1 cellular context compared by ENCODE assay signal in the genomic region with DNA sequence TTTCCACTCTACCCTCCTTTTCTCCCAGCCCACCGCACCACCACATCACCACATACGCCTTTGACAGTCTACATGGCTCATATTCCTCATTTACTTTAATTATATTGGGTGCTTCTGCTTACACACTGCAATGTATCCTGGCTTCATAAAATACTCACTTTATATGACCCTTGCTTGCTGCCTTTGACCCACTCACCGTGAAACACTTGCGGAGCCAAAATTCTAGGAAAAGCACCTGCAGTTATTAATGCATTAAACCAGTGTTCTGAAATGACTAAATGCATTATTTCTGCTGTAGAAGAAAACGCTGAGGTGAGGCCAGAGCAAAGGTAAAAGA.
TF ChIP-seq lines count a peak whose summit lies in the region.

No MANE protein-coding gene starts in this region.

TF ChIP-seq in HepG2, 621 proteins besides CTCF, POLR2A, EP300 and RAD21:
- TF ChIP-seq, protein P1, sequence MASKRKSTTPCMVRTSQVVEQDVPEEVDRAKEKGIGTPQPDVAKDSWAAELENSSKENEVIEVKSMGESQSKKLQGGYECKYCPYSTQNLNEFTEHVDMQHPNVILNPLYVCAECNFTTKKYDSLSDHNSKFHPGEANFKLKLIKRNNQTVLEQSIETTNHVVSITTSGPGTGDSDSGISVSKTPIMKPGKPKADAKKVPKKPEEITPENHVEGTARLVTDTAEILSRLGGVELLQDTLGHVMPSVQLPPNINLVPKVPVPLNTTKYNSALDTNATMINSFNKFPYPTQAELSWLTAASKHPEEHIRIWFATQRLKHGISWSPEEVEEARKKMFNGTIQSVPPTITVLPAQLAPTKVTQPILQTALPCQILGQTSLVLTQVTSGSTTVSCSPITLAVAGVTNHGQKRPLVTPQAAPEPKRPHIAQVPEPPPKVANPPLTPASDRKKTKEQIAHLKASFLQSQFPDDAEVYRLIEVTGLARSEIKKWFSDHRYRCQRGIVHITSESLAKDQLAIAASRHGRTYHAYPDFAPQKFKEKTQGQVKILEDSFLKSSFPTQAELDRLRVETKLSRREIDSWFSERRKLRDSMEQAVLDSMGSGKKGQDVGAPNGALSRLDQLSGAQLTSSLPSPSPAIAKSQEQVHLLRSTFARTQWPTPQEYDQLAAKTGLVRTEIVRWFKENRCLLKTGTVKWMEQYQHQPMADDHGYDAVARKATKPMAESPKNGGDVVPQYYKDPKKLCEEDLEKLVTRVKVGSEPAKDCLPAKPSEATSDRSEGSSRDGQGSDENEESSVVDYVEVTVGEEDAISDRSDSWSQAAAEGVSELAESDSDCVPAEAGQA (IDR thresholded peaks at IDR 0.05; ENCODE audit: low read depth) = no peak
- TF ChIP-seq, protein P1 (CRISPR knock-in tag; IDR thresholded peaks at IDR 0.05; ENCODE audit: borderline replicate concordance) = no peak
- no peak for TF ChIP-seq HOXA5 (CRISPR knock-in tag; IDR thresholded peaks at IDR 0.05)
- TF ChIP-seq, protein P2, sequence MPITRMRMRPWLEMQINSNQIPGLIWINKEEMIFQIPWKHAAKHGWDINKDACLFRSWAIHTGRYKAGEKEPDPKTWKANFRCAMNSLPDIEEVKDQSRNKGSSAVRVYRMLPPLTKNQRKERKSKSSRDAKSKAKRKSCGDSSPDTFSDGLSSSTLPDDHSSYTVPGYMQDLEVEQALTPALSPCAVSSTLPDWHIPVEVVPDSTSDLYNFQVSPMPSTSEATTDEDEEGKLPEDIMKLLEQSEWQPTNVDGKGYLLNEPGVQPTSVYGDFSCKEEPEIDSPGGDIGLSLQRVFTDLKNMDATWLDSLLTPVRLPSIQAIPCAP (CRISPR knock-in tag; IDR thresholded peaks at IDR 0.05; ENCODE audit: low read depth) = no peak
- TF ChIP-seq ZNF326 (CRISPR knock-in tag; IDR thresholded peaks at IDR 0.05; ENCODE audit: borderline replicate concordance) = no peak
- TF ChIP-seq SNAI1 (CRISPR knock-in tag; IDR thresholded peaks at IDR 0.05; ENCODE audit: borderline replicate concordance) = no peak
- no peak for TF ChIP-seq CHCHD3 (CRISPR knock-in tag; IDR thresholded peaks at IDR 0.05)
- TF ChIP-seq, protein P3, sequence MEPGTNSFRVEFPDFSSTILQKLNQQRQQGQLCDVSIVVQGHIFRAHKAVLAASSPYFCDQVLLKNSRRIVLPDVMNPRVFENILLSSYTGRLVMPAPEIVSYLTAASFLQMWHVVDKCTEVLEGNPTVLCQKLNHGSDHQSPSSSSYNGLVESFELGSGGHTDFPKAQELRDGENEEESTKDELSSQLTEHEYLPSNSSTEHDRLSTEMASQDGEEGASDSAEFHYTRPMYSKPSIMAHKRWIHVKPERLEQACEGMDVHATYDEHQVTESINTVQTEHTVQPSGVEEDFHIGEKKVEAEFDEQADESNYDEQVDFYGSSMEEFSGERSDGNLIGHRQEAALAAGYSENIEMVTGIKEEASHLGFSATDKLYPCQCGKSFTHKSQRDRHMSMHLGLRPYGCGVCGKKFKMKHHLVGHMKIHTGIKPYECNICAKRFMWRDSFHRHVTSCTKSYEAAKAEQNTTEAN (CRISPR knock-in tag; conservative IDR thresholded peaks at IDR 0.05) = no peak
- TF ChIP-seq, protein P4, sequence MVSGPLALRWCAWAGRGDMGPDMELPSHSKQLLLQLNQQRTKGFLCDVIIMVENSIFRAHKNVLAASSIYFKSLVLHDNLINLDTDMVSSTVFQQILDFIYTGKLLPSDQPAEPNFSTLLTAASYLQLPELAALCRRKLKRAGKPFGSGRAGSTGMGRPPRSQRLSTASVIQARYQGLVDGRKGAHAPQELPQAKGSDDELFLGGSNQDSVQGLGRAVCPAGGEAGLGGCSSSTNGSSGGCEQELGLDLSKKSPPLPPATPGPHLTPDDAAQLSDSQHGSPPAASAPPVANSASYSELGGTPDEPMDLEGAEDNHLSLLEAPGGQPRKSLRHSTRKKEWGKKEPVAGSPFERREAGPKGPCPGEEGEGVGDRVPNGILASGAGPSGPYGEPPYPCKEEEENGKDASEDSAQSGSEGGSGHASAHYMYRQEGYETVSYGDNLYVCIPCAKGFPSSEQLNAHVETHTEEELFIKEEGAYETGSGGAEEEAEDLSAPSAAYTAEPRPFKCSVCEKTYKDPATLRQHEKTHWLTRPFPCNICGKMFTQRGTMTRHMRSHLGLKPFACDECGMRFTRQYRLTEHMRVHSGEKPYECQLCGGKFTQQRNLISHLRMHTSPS (CRISPR knock-in tag; IDR thresholded peaks at IDR 0.05; ENCODE audit: low read depth) = no peak
- TF ChIP-seq NKX3-1 (CRISPR knock-in tag; IDR thresholded peaks at IDR 0.05) = no peak
- no peak for TF ChIP-seq ZSCAN25 (CRISPR knock-in tag; IDR thresholded peaks at IDR 0.05)
- TF ChIP-seq, protein P5, sequence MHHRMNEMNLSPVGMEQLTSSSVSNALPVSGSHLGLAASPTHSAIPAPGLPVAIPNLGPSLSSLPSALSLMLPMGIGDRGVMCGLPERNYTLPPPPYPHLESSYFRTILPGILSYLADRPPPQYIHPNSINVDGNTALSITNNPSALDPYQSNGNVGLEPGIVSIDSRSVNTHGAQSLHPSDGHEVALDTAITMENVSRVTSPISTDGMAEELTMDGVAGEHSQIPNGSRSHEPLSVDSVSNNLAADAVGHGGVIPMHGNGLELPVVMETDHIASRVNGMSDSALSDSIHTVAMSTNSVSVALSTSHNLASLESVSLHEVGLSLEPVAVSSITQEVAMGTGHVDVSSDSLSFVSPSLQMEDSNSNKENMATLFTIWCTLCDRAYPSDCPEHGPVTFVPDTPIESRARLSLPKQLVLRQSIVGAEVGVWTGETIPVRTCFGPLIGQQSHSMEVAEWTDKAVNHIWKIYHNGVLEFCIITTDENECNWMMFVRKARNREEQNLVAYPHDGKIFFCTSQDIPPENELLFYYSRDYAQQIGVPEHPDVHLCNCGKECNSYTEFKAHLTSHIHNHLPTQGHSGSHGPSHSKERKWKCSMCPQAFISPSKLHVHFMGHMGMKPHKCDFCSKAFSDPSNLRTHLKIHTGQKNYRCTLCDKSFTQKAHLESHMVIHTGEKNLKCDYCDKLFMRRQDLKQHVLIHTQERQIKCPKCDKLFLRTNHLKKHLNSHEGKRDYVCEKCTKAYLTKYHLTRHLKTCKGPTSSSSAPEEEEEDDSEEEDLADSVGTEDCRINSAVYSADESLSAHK (CRISPR knock-in tag; IDR thresholded peaks at IDR 0.05; ENCODE audit: borderline replicate concordance) = no peak
- TF ChIP-seq, protein P6, sequence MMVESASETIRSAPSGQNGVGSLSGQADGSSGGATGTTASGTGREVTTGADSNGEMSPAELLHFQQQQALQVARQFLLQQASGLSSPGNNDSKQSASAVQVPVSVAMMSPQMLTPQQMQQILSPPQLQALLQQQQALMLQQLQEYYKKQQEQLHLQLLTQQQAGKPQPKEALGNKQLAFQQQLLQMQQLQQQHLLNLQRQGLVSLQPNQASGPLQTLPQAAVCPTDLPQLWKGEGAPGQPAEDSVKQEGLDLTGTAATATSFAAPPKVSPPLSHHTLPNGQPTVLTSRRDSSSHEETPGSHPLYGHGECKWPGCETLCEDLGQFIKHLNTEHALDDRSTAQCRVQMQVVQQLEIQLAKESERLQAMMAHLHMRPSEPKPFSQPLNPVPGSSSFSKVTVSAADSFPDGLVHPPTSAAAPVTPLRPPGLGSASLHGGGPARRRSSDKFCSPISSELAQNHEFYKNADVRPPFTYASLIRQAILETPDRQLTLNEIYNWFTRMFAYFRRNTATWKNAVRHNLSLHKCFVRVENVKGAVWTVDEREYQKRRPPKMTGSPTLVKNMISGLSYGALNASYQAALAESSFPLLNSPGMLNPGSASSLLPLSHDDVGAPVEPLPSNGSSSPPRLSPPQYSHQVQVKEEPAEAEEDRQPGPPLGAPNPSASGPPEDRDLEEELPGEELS (CRISPR knock-in tag; IDR thresholded peaks at IDR 0.05) = no peak
- no peak for TF ChIP-seq FOXA3 (CRISPR knock-in tag; IDR thresholded peaks at IDR 0.05)
- TF ChIP-seq, protein P7, sequence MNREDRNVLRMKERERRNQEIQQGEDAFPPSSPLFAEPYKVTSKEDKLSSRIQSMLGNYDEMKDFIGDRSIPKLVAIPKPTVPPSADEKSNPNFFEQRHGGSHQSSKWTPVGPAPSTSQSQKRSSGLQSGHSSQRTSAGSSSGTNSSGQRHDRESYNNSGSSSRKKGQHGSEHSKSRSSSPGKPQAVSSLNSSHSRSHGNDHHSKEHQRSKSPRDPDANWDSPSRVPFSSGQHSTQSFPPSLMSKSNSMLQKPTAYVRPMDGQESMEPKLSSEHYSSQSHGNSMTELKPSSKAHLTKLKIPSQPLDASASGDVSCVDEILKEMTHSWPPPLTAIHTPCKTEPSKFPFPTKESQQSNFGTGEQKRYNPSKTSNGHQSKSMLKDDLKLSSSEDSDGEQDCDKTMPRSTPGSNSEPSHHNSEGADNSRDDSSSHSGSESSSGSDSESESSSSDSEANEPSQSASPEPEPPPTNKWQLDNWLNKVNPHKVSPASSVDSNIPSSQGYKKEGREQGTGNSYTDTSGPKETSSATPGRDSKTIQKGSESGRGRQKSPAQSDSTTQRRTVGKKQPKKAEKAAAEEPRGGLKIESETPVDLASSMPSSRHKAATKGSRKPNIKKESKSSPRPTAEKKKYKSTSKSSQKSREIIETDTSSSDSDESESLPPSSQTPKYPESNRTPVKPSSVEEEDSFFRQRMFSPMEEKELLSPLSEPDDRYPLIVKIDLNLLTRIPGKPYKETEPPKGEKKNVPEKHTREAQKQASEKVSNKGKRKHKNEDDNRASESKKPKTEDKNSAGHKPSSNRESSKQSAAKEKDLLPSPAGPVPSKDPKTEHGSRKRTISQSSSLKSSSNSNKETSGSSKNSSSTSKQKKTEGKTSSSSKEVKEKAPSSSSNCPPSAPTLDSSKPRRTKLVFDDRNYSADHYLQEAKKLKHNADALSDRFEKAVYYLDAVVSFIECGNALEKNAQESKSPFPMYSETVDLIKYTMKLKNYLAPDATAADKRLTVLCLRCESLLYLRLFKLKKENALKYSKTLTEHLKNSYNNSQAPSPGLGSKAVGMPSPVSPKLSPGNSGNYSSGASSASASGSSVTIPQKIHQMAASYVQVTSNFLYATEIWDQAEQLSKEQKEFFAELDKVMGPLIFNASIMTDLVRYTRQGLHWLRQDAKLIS (CRISPR knock-in tag; IDR thresholded peaks at IDR 0.05) = no peak
- TF ChIP-seq ZNF10 (CRISPR knock-in tag; IDR thresholded peaks at IDR 0.05; ENCODE audit: borderline replicate concordance, low read depth) = no peak
- TF ChIP-seq, protein P8, sequence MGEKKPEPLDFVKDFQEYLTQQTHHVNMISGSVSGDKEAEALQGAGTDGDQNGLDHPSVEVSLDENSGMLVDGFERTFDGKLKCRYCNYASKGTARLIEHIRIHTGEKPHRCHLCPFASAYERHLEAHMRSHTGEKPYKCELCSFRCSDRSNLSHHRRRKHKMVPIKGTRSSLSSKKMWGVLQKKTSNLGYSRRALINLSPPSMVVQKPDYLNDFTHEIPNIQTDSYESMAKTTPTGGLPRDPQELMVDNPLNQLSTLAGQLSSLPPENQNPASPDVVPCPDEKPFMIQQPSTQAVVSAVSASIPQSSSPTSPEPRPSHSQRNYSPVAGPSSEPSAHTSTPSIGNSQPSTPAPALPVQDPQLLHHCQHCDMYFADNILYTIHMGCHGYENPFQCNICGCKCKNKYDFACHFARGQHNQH (CRISPR knock-in tag; IDR thresholded peaks at IDR 0.05) = no peak
- no peak for TF ChIP-seq ZNF484 (CRISPR knock-in tag; IDR thresholded peaks at IDR 0.05; ENCODE audit: borderline replicate concordance, low read depth)
- TF ChIP-seq NFKB2 (CRISPR knock-in tag; IDR thresholded peaks at IDR 0.05; ENCODE audit: borderline replicate concordance) = no peak
- no peak for TF ChIP-seq EZH2 (conservative IDR thresholded peaks at IDR 0.05; ENCODE audit: low read depth, low read length)
